Comparison of ENCODE assay signal across 11 cellular contexts in the genomic region with DNA sequence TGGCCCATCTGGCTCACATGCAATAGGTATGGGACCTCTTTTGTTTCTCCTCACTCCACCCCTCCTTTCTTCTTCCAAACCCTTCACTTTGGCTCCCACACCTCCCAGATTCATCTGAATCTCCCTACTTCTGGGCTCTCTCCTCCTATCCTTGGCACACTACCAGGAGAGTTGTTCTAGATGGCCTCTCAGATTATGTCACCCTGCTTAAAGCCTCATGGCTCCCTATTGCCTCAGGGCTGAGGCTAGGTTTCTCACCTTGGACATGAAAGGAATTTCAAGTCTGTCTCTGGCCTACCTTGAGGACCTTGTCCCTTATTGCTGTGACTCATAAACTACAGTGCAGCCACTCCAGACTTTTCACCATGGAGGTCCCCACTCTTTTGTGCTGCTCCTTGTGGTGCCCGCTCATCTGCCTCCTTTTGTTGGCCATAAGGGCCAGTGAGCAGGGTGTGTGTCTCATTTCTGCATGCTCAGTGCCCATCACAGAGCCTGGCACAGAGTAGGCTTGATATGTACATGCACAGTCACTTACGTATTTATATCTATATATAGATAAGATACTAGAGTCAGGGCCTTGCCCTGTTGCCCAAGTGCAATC. TPM values are rescaled to one million over a fixed set of nuclear protein-coding genes. Genes with fewer than 3 reads are reported as not detected.
A peak's percentile ranks its signal among the peaks of the same experiment; 100 is the strongest.
DNase-seq lines count a peak whose midpoint lies in the region; ATAC-seq and TF ChIP-seq lines count a peak whose summit lies in the region.
"Had no signal": no experiment of that assay in that cellular context is flagged by ENCODE, and none has a peak within 500 bp of the region (broad histone marks: within the 10 kb centered on the region; RNA-seq: fewer than 3 reads in every experiment).

No MANE protein-coding gene starts in this region.

- H3K4me1 Mint-ChIP-seq in activated naive CD8-positive, alpha-beta T cell (ENCODE audit: low read depth) = peaks cover 14% of the 10 kb centered on the region
- peaks cover 12% of the 10 kb centered on the region for H3K4me1 Mint-ChIP-seq in activated naive CD8-positive, alpha-beta T cell treated with anti-CD3 and anti-CD28 coated beads, Interleukin-2, amount 50 U/mL, for 24 hours

- H3K36me3 ChIP-seq in colonic mucosa = peaks cover 8% of the 10 kb centered on the region
- H3K36me3 ChIP-seq in mesenchymal stem cell (ENCODE audit: control insufficient read depth in 1 of 2, insufficient read depth in 2 of 2, low read depth in 1 of 2, low read length in 2 of 2) = peaks cover 28 to 33% of the 10 kb centered on the region in 2 experiments
- no peaks in the 10 kb centered on the region for H3K36me3 ChIP-seq in uterus
- H3K36me3 ChIP-seq in Karpas-422 (ENCODE audit: insufficient read depth, low read length) = no peaks in the 10 kb centered on the region
- H3K36me3 ChIP-seq: BE2C had no signal

- H3K4ac ChIP-seq in mesenchymal stem cell (ENCODE audit: low read depth in 1 of 2, low read length in 2 of 2) = peak overlapping the region; percentile 8 to 79

- H2BK15ac ChIP-seq in mesenchymal stem cell (ENCODE audit: low read depth, poor library complexity, severe bottlenecking) = peak overlapping the region; percentile 26

- peak overlapping the region; percentile 77 for H3K27ac ChIP-seq in colonic mucosa
- H3K27ac ChIP-seq in mesenchymal stem cell (ENCODE audit: low read length, poor library complexity, severe bottlenecking) = peak overlapping the region; percentile 28
- H3K27ac ChIP-seq in uterus = peak overlapping the region; percentile 91 to 97
- no peak overlapping the region for H3K27ac ChIP-seq in Karpas-422 (ENCODE audit: low read length)

- ATAC-seq in activated naive CD8-positive, alpha-beta T cell treated with anti-CD3 and anti-CD28 coated beads, Interleukin-2, amount 50 U/mL, for 24 hours = no peak
- ATAC-seq in GM21447 (IDR thresholded peaks at IDR 0.05; ENCODE audit: unreplicated experiment) = no peak

- WGBS in mesenchymal stem cell = 100% methylated on average over 1 of the region's 2 CpGs

- H3K9me2 ChIP-seq in Karpas-422 (replicated peaks; ENCODE audit: insufficient read depth, low read length) = no peaks in the 10 kb centered on the region

- peaks cover 10% of the 10 kb centered on the region for H3K79me1 ChIP-seq in mesenchymal stem cell (replicated peaks; ENCODE audit: low read length, poor library complexity, severe bottlenecking)

- H3K4me3 ChIP-seq in colonic mucosa = no peak overlapping the region
- no peak overlapping the region for H3K4me3 ChIP-seq in mesenchymal stem cell (ENCODE audit: insufficient read depth in 1 of 2, low read depth in 1 of 2, low read length in 2 of 2)
- no peak overlapping the region for H3K4me3 ChIP-seq in uterus
- no peak overlapping the region for H3K4me3 ChIP-seq in Karpas-422 (ENCODE audit: low read length)

- no peak overlapping the region for H2BK5ac ChIP-seq in mesenchymal stem cell (ENCODE audit: low read depth, low read length, poor library complexity, severe bottlenecking)

- peaks cover 4% of the 10 kb centered on the region for H3K27me3 Mint-ChIP-seq in activated naive CD8-positive, alpha-beta T cell
- peaks cover 2% of the 10 kb centered on the region for H3K27me3 Mint-ChIP-seq in activated naive CD8-positive, alpha-beta T cell treated with anti-CD3 and anti-CD28 coated beads, Interleukin-2, amount 50 U/mL, for 24 hours

- peak overlapping the region; percentile 8 for H2BK120ac ChIP-seq in mesenchymal stem cell (ENCODE audit: low read depth, low read length)

- H3K9me3 ChIP-seq in colonic mucosa (no peaks in the 10 kb centered on the region), mesenchymal stem cell (ENCODE audit: control insufficient read depth, low read length) (no peaks in the 10 kb centered on the region), uterus (no peaks in the 10 kb centered on the region), Karpas-422 (ENCODE audit: low read length) (no peaks in the 10 kb centered on the region)
- H3K9me3 ChIP-seq: BE2C had no signal

- H3K9ac ChIP-seq in colonic mucosa (ENCODE audit: low read depth in 2 of 2, low read length in 2 of 2) = no peak overlapping the region
- peak overlapping the region; percentile 72 for H3K9ac ChIP-seq in mesenchymal stem cell (ENCODE audit: low read length)
- no peak overlapping the region for H3K9ac ChIP-seq in Karpas-422 (ENCODE audit: low read length)

- H3K4me2 ChIP-seq in mesenchymal stem cell (ENCODE audit: low read length, poor library complexity, severe bottlenecking) (no peak overlapping the region), Karpas-422 (ENCODE audit: low read depth, low read length, poor library complexity, severe bottlenecking) (no peak overlapping the region)

- TF ChIP-seq POLR2A in uterus (IDR thresholded peaks at IDR 0.05) = no peak

- H3K79me2 ChIP-seq in Karpas-422 (ENCODE audit: low read length) = no peaks in the 10 kb centered on the region

- peak overlapping the region; percentile 92 for H4K91ac ChIP-seq in mesenchymal stem cell (ENCODE audit: low read length)

- no peak for TF ChIP-seq CTCF in colonic mucosa (IDR thresholded peaks at IDR 0.05)
- no peak for TF ChIP-seq CTCF in uterus (IDR thresholded peaks at IDR 0.05)
- TF ChIP-seq CTCF in GM10266 (IDR thresholded peaks at IDR 0.05; ENCODE audit: control insufficient read depth, insufficient read depth, low read depth, missing control alignments) = no peak

- H3K23ac ChIP-seq in mesenchymal stem cell (ENCODE audit: low read length in 2 of 2) = no peak overlapping the region

- DNase-seq in activated naive CD8-positive, alpha-beta T cell treated with anti-CD3 and anti-CD28 coated beads, Interleukin-2, amount 50 U/mL, for 24 hours = no peak
- DNase-seq in colonic mucosa (no peak), mesenchymal stem cell (peak; percentile 72), uterus (no peak), Karpas-422 (no peak), GM10266 (ENCODE audit: extremely low spot score) (no peak)

- H3K36me3 Mint-ChIP-seq in activated naive CD8-positive, alpha-beta T cell = peaks cover 5% of the 10 kb centered on the region
- H3K36me3 Mint-ChIP-seq in activated naive CD8-positive, alpha-beta T cell treated with anti-CD3 and anti-CD28 coated beads, Interleukin-2, amount 50 U/mL, for 24 hours (ENCODE audit: low read depth) = peaks cover 3% of the 10 kb centered on the region

- H2AFZ ChIP-seq in mesenchymal stem cell (ENCODE audit: low read depth, low read length) (no peak overlapping the region), Karpas-422 (ENCODE audit: low read length) (no peak overlapping the region)

- H3K18ac ChIP-seq in mesenchymal stem cell (ENCODE audit: low read depth in 1 of 2, low read length in 2 of 2) = peak overlapping the region; percentile 44 to 82

- no peaks in the 10 kb centered on the region for H4K20me1 ChIP-seq in Karpas-422 (ENCODE audit: insufficient read depth, low read depth, low read length)

- no peaks in the 10 kb centered on the region for H3K9me3 Mint-ChIP-seq in activated naive CD8-positive, alpha-beta T cell (ENCODE audit: low read depth)
- H3K9me3 Mint-ChIP-seq in activated naive CD8-positive, alpha-beta T cell treated with anti-CD3 and anti-CD28 coated beads, Interleukin-2, amount 50 U/mL, for 24 hours = no peaks in the 10 kb centered on the region
- H3K9me3 Mint-ChIP-seq: T-helper 1 cell treated with Interleukin-12 subunit alpha and Interleukin-12 subunit beta and Interleukin-4 antibody, amounts not matched to agents 30 μg/mL and 1 μg/mL, for 36 hours had no signal

- H3K27me3 ChIP-seq in colonic mucosa = no peaks in the 10 kb centered on the region
- H3K27me3 ChIP-seq in mesenchymal stem cell (ENCODE audit: control insufficient read depth in 1 of 2, insufficient read depth in 1 of 2, low read length in 2 of 2) = peaks cover 0 to 18% of the 10 kb centered on the region in 2 experiments
- no peaks in the 10 kb centered on the region for H3K27me3 ChIP-seq in uterus
- no peaks in the 10 kb centered on the region for H3K27me3 ChIP-seq in Karpas-422 (ENCODE audit: low read length)
- H3K27me3 ChIP-seq: BE2C had no signal

- H3K14ac ChIP-seq in mesenchymal stem cell (ENCODE audit: low read length in 2 of 2) = peak overlapping the region in 1 of 2 experiments; percentile 0

- H3K4me3 Mint-ChIP-seq in activated naive CD8-positive, alpha-beta T cell = peak overlapping the region; percentile 42
- no peak overlapping the region for H3K4me3 Mint-ChIP-seq in activated naive CD8-positive, alpha-beta T cell treated with anti-CD3 and anti-CD28 coated beads, Interleukin-2, amount 50 U/mL, for 24 hours
- H3K4me3 Mint-ChIP-seq: T-helper 1 cell treated with Interleukin-12 subunit alpha and Interleukin-12 subunit beta and Interleukin-4 antibody, amounts not matched to agents 30 μg/mL and 1 μg/mL, for 36 hours had no signal

- H4K8ac ChIP-seq in mesenchymal stem cell (ENCODE audit: low read length) = peak overlapping the region; percentile 82

- no peak overlapping the region for H3K27ac Mint-ChIP-seq in activated naive CD8-positive, alpha-beta T cell
- H3K27ac Mint-ChIP-seq in activated naive CD8-positive, alpha-beta T cell treated with anti-CD3 and anti-CD28 coated beads, Interleukin-2, amount 50 U/mL, for 24 hours = no peak overlapping the region
- H3K27ac Mint-ChIP-seq: T-helper 1 cell treated with Interleukin-12 subunit alpha and Interleukin-12 subunit beta and Interleukin-4 antibody, amounts not matched to agents 30 μg/mL and 1 μg/mL, for 36 hours had no signal

- peak overlapping the region; percentile 16 to 92 for H2BK12ac ChIP-seq in mesenchymal stem cell (ENCODE audit: low read length in 2 of 2)

- peaks cover 24% of the 10 kb centered on the region for H3K4me1 ChIP-seq in colonic mucosa
- peaks cover 29% of the 10 kb centered on the region for H3K4me1 ChIP-seq in mesenchymal stem cell (ENCODE audit: control insufficient read depth, insufficient read depth, low read depth, low read length)
- H3K4me1 ChIP-seq in uterus = peaks cover 30 to 32% of the 10 kb centered on the region in 2 donors
- no peaks in the 10 kb centered on the region for H3K4me1 ChIP-seq in Karpas-422 (ENCODE audit: low read length)
- H3K4me1 ChIP-seq: BE2C had no signal

- peak overlapping the region; percentile 50 for H2AK5ac ChIP-seq in mesenchymal stem cell (ENCODE audit: low read length, severe bottlenecking)

- intact Hi-C loops in colonic mucosa (cut with DNase I) (no loop called here), uterus (cut with DNase I; ENCODE audit: low total_unique reads) (no loop called here)

RNA-seq across cellular contexts. Expression of gene MFAP4, which starts 1.0 kb away (rescaled TPM):
- 10 to 100 TPM; 22.2 to 56.0 TPM for total RNA-seq in colonic mucosa
- 238 TPM for polyA plus RNA-seq in mesenchymal stem cell (2013, experiment 1 of 2)
- polyA plus RNA-seq in mesenchymal stem cell (2013, experiment 2 of 2) = 237 TPM
- total RNA-seq in uterus = 100 to 1,000 TPM in 2 of 4 donors, 10 to 100 TPM in 2; 81.2 to 149 (median 117) TPM
- 0.15 TPM in 1 of 2 replicates, not detected in the other for total RNA-seq in Karpas-422 (2014; rRNA removed; shearing (Covaris generic); ENCODE audit: low replicate concordance)
- total RNA-seq: glomerular endothelial cell had no signal

RNA-seq across cellular contexts. Expression of gene MAPK7, which starts 9.7 kb away (rescaled TPM):
- total RNA-seq in colonic mucosa (10 to 100 TPM; 36.6 to 37.9 TPM), uterus (10 to 100 TPM in 3 of 4 donors, 1 to 10 TPM in 1; 3.3 to 72.8 (median 18.3) TPM)
- polyA plus RNA-seq in mesenchymal stem cell (2013, experiment 1 of 2) = 33.6 TPM
- polyA plus RNA-seq in mesenchymal stem cell (2013, experiment 2 of 2) = 30.7 TPM
- 4.1 and 7.8 TPM in 2 replicates for total RNA-seq in Karpas-422 (2014; rRNA removed; shearing (Covaris generic); ENCODE audit: low replicate concordance)

RNA-seq across cellular contexts. Expression of gene RNF112, which starts 23.0 kb away (rescaled TPM):
- total RNA-seq in colonic mucosa (1 to 10 TPM; 2.4 to 4.3 TPM), uterus (10 to 100 TPM in 1 of 4 donors, 1 to 10 TPM in 2, under 1 TPM in 1; 0.88 to 14.7 (median 3.7) TPM)
- 0.08 TPM for polyA plus RNA-seq in mesenchymal stem cell (2013, experiment 1 of 2)
- polyA plus RNA-seq in mesenchymal stem cell (2013, experiment 2 of 2) = 0.08 TPM
- total RNA-seq in Karpas-422 (2014; rRNA removed; shearing (Covaris generic); ENCODE audit: low replicate concordance) = 0.07 TPM in 1 of 2 replicates, not detected in the other

RNA-seq across cellular contexts. Expression of gene B9D1, which starts 25.5 kb away (rescaled TPM):
- total RNA-seq in colonic mucosa (10 to 100 TPM in 1 of 2 donors, 1 to 10 TPM in 1; 5.6 to 11.9 TPM), uterus (100 to 1,000 TPM in 1 of 4 donors, 10 to 100 TPM in 2, 1 to 10 TPM in 1; 3.8 to 105 (median 25.6) TPM)
- 30.2 TPM for polyA plus RNA-seq in mesenchymal stem cell (2013, experiment 1 of 2)
- polyA plus RNA-seq in mesenchymal stem cell (2013, experiment 2 of 2) = 30.8 TPM
- 22.1 and 29.1 TPM in 2 replicates for total RNA-seq in Karpas-422 (2014; rRNA removed; shearing (Covaris generic); ENCODE audit: low replicate concordance)

Comparison
In these comparisons a context has a peak if more than half of its experiments do, and no peak if none do; other contexts are left out.
1. RNA of gene MFAP4, which starts 1.0 kb away (total RNA-seq): 81.2 to 149 TPM in uterus and 22.2 to 56.0 TPM in colonic mucosa; 0.15 TPM in Karpas-422; every median in the first group is over 10 times any median in the second.